Comparison of ENCODE assay signal across 34 cellular contexts in genomic region chr3:63739474-63739873, GRCh38.
"Had no signal": no experiment of that assay in that cellular context is flagged by ENCODE, and none has a peak within 500 bp of the region (broad histone marks: within the 10 kb centered on the region; RNA-seq: fewer than 3 reads in every experiment).

No MANE protein-coding gene starts in this region.

- DNase-seq: Karpas-422, Kasumi-1, MG63, MM.1S, MV-4-11, NCI-H1048, NCI-H1092, NCI-H1092 treated with DMSO at 0.1 percent for 48 hours, NCI-H1105, NCI-H1105 treated with DMSO at 0.1 percent for 48 hours, NCI-H1417, NCI-H1417 treated with DMSO at 0.1 percent for 48 hours, NCI-H1436, NCI-H1436 treated with DMSO at 0.1 percent for 48 hours, NCI-H146, NCI-H1694, NCI-H1694 treated with DMSO at 0.1 percent for 48 hours, NCI-H187, NCI-H187 treated with DMSO at 0.1 percent for 48 hours, NCI-H1930, NCI-H2029, NCI-H2029 treated with DMSO at 0.1 percent for 48 hours, NCI-H2081, NCI-H2081 treated with DMSO at 0.1 percent for 48 hours, NCI-H2107, NCI-H2171, NCI-H2171 treated with DMSO at 0.1 percent for 48 hours, NCI-H2227 treated with DMSO at 0.1 percent for 48 hours, NCI-H226, NCI-H345, NCI-H446, NCI-H446 treated with DMSO at 0.1 percent for 48 hours, NCI-H510A, NCI-H510A treated with DMSO at 0.1 percent for 48 hours had no signal
